ENCODE assay signal across 8 cellular contexts in the genomic region with DNA sequence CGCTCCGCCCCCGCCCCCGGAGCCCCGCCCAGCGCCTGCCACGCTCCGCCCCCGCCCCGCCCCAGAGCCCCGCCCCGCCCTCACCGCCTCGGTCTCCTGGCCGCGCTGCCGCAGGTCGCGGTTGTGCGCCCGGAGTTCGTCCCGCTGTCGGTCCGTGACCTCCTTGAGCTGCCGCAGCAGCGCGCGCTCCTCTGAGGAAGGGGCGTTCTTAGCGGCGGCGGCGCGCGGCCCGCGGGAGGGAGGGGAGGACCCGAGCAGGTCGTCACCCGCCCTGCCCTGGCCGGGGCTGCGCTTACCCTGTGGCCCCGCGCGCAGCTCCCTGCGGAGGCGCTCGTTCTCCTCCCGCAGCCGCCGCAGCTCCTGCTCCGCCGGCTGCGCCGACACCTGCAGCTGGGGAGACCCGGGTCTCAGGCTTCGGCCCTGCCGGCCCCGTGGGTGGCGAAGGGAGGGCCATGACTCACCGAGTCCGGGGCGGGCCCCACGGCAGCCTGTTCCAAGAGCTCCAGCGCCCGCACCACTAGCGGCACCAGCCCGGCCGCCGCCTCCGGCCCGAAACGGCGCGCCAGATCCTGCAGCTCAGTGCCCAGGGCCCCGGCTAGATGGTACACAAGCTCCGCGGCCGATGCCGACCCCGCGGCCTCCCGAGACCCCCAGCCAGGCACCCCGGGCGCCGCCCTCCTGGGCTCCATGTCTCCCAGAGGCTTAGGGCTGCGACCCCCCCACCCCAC. TPM values are rescaled to one million over a fixed set of nuclear protein-coding genes. Genes with fewer than 3 reads are reported as not detected.
A peak's percentile ranks its signal among the peaks of the same experiment; 100 is the strongest.
DNase-seq lines count a peak whose midpoint lies in the region; ATAC-seq and TF ChIP-seq lines count a peak whose summit lies in the region.

No MANE protein-coding gene starts in this region.

- H3K27me3 ChIP-seq in SK-N-SH (ENCODE audit: insufficient read depth): no peaks in the 10 kb centered on the region
- no peaks in the 10 kb centered on the region for H3K27me3 ChIP-seq in adipocyte (replicated peaks; ENCODE audit: control insufficient read depth, insufficient read depth, low read length)
- no peaks in the 10 kb centered on the region for H3K27me3 ChIP-seq in right atrium auricular region
- H3K27me3 ChIP-seq in aorta (ENCODE audit: control insufficient read depth in 1 of 2, insufficient read depth in 2 of 2, low read length in 1 of 2): no peaks in the 10 kb centered on the region

- DNase-seq in Caki2 (ENCODE audit: low read depth): peak; percentile 80
- peak; percentile 88 for DNase-seq in GM20000 (ENCODE audit: low spot score)
- DNase-seq in HT1080 (ENCODE audit: low read depth): peak; percentile 87
- peak; percentile 92 for DNase-seq in SK-N-SH
- DNase-seq in adipocyte (ENCODE audit: low read depth): peak; percentile 95
- peak; percentile 94 for DNase-seq in right atrium auricular region (ENCODE audit: low spot score)
- DNase-seq in renal cortical epithelial cell (ENCODE audit: low read depth): peak; percentile 70
- DNase-seq in aorta: peak; percentile 94 to 97

- 0% methylated on average over 10 of the region's 88 CpGs for WGBS in SK-N-SH (ENCODE audit: low lambda C conversion rate)
- WGBS in aorta, 2 donors: 0 to 1% methylated on average over 43 to 88 of the region's 88 CpGs

- TF ChIP-seq EP300 in SK-N-SH (IDR thresholded peaks at IDR 0.05; ENCODE audit: borderline replicate concordance in 1 of 2, low read depth in 1 of 2, low read length in 1 of 2): 0 out of 4 replicates have a peak, but pooled peaks of 1 of the 2 experiments have one; percentile 21

- no peak for TF ChIP-seq CTCF in GM20000 (IDR thresholded peaks at IDR 0.05; ENCODE audit: extremely low read depth, missing control alignments)
- TF ChIP-seq CTCF in SK-N-SH (IDR thresholded peaks at IDR 0.05): no peak
- TF ChIP-seq CTCF in right atrium auricular region (IDR thresholded peaks at IDR 0.05): no peak

- in situ Hi-C loops in Caki2 (cut with HindIII; ENCODE audit: low pct_unique_long_range_greater_than_20kb, low sequenced_read_pairs): no loop called here

- peak overlapping the region; percentile 99 for H3K4me2 ChIP-seq in SK-N-SH

- POLR2A ChIA-PET in SK-N-SH (lab: Yijun Ruan, JAX): interaction anchor here (0.8 to 2.4 kb wide), 7 partner anchors 9 to 75 kb away, joined by 3 to 12 read pairs (median 5); a partner anchor contains a TSS

- H4K20me1 ChIP-seq in SK-N-SH (ENCODE audit: insufficient read depth): no peaks in the 10 kb centered on the region

- H2AFZ ChIP-seq in SK-N-SH (ENCODE audit: low read depth): peak overlapping the region; percentile 41; the same call in 1 of the 2 replicates

- intact Hi-C loops in aorta (cut with DNase I): no loop called here

- H3K36me3 ChIP-seq in SK-N-SH (replicated peaks in 1 of 2; ENCODE audit: control insufficient read depth in 1 of 2, insufficient read depth in 2 of 2, low read length in 1 of 2): peaks cover 35 to 36% of the 10 kb centered on the region in 2 experiments
- peaks cover 58% of the 10 kb centered on the region for H3K36me3 ChIP-seq in adipocyte (ENCODE audit: control insufficient read depth, insufficient read depth, low read length, severe bottlenecking)
- H3K36me3 ChIP-seq in right atrium auricular region: peaks cover 52% of the 10 kb centered on the region
- peaks cover 0 to 16% of the 10 kb centered on the region in 2 donors for H3K36me3 ChIP-seq in aorta (ENCODE audit: control insufficient read depth in 1 of 2, insufficient read depth in 2 of 2, low read length in 1 of 2)

- H3K4me3 ChIP-seq in SK-N-SH (ENCODE audit: low read depth in 2 of 2, low read length in 1 of 2): peak overlapping the region; percentile 57 to 74
- peak overlapping the region; percentile 82 for H3K4me3 ChIP-seq in adipocyte (ENCODE audit: low read length)
- H3K4me3 ChIP-seq in right atrium auricular region: peak overlapping the region; percentile 71 to 74
- peak overlapping the region; percentile 62 to 73 for H3K4me3 ChIP-seq in aorta (ENCODE audit: low read length in 2 of 2)

- peak overlapping the region; percentile 64 to 86 for H3K27ac ChIP-seq in SK-N-SH (ENCODE audit: low read depth in 2 of 2, low read length in 1 of 2)
- H3K27ac ChIP-seq in right atrium auricular region: peak overlapping the region; percentile 96 to 99
- peak overlapping the region in 1 of 2 donors; percentile 79 for H3K27ac ChIP-seq in aorta (ENCODE audit: low read depth in 1 of 2, low read length in 2 of 2)

- H3K4me1 ChIP-seq in SK-N-SH (ENCODE audit: control insufficient read depth in 1 of 2, insufficient read depth in 2 of 2, low read depth in 1 of 2, low read length in 1 of 2): peaks cover 8 to 16% of the 10 kb centered on the region in 2 experiments; a peak in 2 of 4 replicates
- H3K4me1 ChIP-seq in adipocyte (ENCODE audit: control insufficient read depth, insufficient read depth, low read length): peaks cover 24% of the 10 kb centered on the region
- peaks cover 0 to 54% of the 10 kb centered on the region in 2 donors for H3K4me1 ChIP-seq in right atrium auricular region
- no peaks in the 10 kb centered on the region for H3K4me1 ChIP-seq in aorta (ENCODE audit: control insufficient read depth in 1 of 2, insufficient read depth in 2 of 2, low read length in 2 of 2)

- TF ChIP-seq RAD21 in SK-N-SH (IDR thresholded peaks at IDR 0.05; ENCODE audit: low read length): no peak

- CTCF ChIA-PET in SK-N-SH (lab: Yijun Ruan, JAX): interaction anchor here (0.7 to 6.8 kb wide), 25 partner anchors 8 to 390 kb away, joined by 3 to 65 read pairs (median 4); a partner anchor contains a TSS

- H3F3A ChIP-seq in SK-N-SH (replicated peaks; ENCODE audit: insufficient read depth): peaks cover 39% of the 10 kb centered on the region

- ATAC-seq in aorta (ENCODE audit: low FRiP score): peak; percentile 87

- H3K9ac ChIP-seq in SK-N-SH (peak overlapping the region; percentile 73), adipocyte (ENCODE audit: low read length) (peak overlapping the region; percentile 91)

- no peaks in the 10 kb centered on the region for H3K79me2 ChIP-seq in SK-N-SH (ENCODE audit: insufficient read depth)

- no peaks in the 10 kb centered on the region for H3K9me3 ChIP-seq in SK-N-SH
- no peaks in the 10 kb centered on the region for H3K9me3 ChIP-seq in adipocyte (ENCODE audit: control insufficient read depth, low read length)
- no peaks in the 10 kb centered on the region for H3K9me3 ChIP-seq in right atrium auricular region
- H3K9me3 ChIP-seq in aorta (ENCODE audit: control insufficient read depth, low read length): no peaks in the 10 kb centered on the region

- no peaks in the 10 kb centered on the region for H3K9me2 ChIP-seq in SK-N-SH

TF ChIP-seq in SK-N-SH, 30 proteins besides CTCF, POLR2A, EP300 and RAD21 (continues in another document):
- TF ChIP-seq POLR2AphosphoS5 (IDR thresholded peaks at IDR 0.05; ENCODE audit: low read depth, low read length) (peak; percentile 58), FOSL2 (IDR thresholded peaks at IDR 0.05; ENCODE audit: borderline replicate concordance, low read depth) (peak; percentile 71), MEF2A (IDR thresholded peaks at IDR 0.05; ENCODE audit: borderline replicate concordance, low read depth) (no peak), JUND (IDR thresholded peaks at IDR 0.05) (no peak; the same call in 1 of the 2 replicates)

RNA-seq across cellular contexts. Expression of a gene that starts 0.4 kb away (rescaled TPM):
- total RNA-seq in Caki2 (2014; rRNA removed; shearing (Covaris generic); ENCODE audit: low replicate concordance): 24.3 and 25.4 TPM in 2 replicates
- 8.0 and 8.9 TPM in 2 replicates for total RNA-seq in HT1080 (2014; rRNA removed; shearing (Covaris generic))
- polyA plus RNA-seq in HT1080 (2015; cell fraction: cytosol; rRNA removed): 4.8 and 4.9 TPM in 2 replicates
- polyA plus RNA-seq in HT1080 (2015; cell fraction: nucleus; rRNA removed): 3.7 and 8.2 TPM in 2 replicates
- 3.8 and 4.5 TPM in 2 replicates for polyA plus RNA-seq in SK-N-SH (2012; rRNA removed)
- polyA plus RNA-seq in SK-N-SH (2012; cell fraction: cytosol; rRNA removed): 2.7 and 3.0 TPM in 2 replicates
- 12.1 and 14.6 TPM in 2 replicates for polyA plus RNA-seq in SK-N-SH (2012; cell fraction: nucleus; rRNA removed)
- total RNA-seq in right atrium auricular region: 10 to 100 TPM; 38.6 to 60.7 TPM
- 4.9 and 19.8 TPM in 2 replicates for total RNA-seq in renal cortical epithelial cell
- total RNA-seq in aorta: 10 to 100 TPM in 1 of 2 donors, 1 to 10 TPM in 1; 7.0 to 12.0 TPM
- polyA plus RNA-seq in aorta: 10 to 100 TPM; 16.4 to 19.4 TPM

RNA-seq across cellular contexts. Expression of a gene that starts 3.7 kb away (rescaled TPM):
- 0.34 TPM in 1 of 2 replicates, not detected in the other for total RNA-seq in Caki2 (2014; rRNA removed; shearing (Covaris generic); ENCODE audit: low replicate concordance)
- total RNA-seq in HT1080 (2014; rRNA removed; shearing (Covaris generic)): 1.5 and 2.5 TPM in 2 replicates
- polyA plus RNA-seq in HT1080 (2015; cell fraction: cytosol; rRNA removed): 1.2 and 1.6 TPM in 2 replicates
- polyA plus RNA-seq in HT1080 (2015; cell fraction: nucleus; rRNA removed): 2.1 and 2.8 TPM in 2 replicates
- polyA plus RNA-seq in SK-N-SH (2012; rRNA removed): 0.39 TPM in 2 replicates
- 0.10 and 0.16 TPM in 2 replicates for polyA plus RNA-seq in SK-N-SH (2012; cell fraction: cytosol; rRNA removed)
- polyA plus RNA-seq in SK-N-SH (2012; cell fraction: nucleus; rRNA removed): 2.0 and 3.6 TPM in 2 replicates
- total RNA-seq in right atrium auricular region: 10 to 100 TPM in 1 of 2 donors, 1 to 10 TPM in 1; 8.6 to 14.8 TPM
- 0.55 and 1.6 TPM in 2 replicates for total RNA-seq in renal cortical epithelial cell
- 10 to 100 TPM; 13.8 to 31.6 TPM for total RNA-seq in aorta
- 1 to 10 TPM in 1 of 2 donors, under 1 TPM in 1; 0.63 to 5.4 TPM for polyA plus RNA-seq in aorta

RNA-seq across cellular contexts. Expression of a gene that starts 20.6 kb away (rescaled TPM):
- total RNA-seq in Caki2 (2014; rRNA removed; shearing (Covaris generic); ENCODE audit: low replicate concordance): 7.6 and 29.9 TPM in 2 replicates
- 3.5 and 3.9 TPM in 2 replicates for total RNA-seq in HT1080 (2014; rRNA removed; shearing (Covaris generic))
- polyA plus RNA-seq in HT1080 (2015; cell fraction: cytosol; rRNA removed): 3.1 and 3.3 TPM in 2 replicates
- 4.8 and 6.9 TPM in 2 replicates for polyA plus RNA-seq in HT1080 (2015; cell fraction: nucleus; rRNA removed)
- polyA plus RNA-seq in SK-N-SH (2012; rRNA removed): 9.8 and 11.0 TPM in 2 replicates
- 4.7 and 8.6 TPM in 2 replicates for polyA plus RNA-seq in SK-N-SH (2012; cell fraction: cytosol; rRNA removed)
- polyA plus RNA-seq in SK-N-SH (2012; cell fraction: nucleus; rRNA removed): 11.1 and 14.5 TPM in 2 replicates
- 1 to 10 TPM; 3.6 to 9.8 TPM for total RNA-seq in right atrium auricular region
- 8.9 and 33.1 TPM in 2 replicates for total RNA-seq in renal cortical epithelial cell
- total RNA-seq in aorta: 10 to 100 TPM; 11.1 to 25.0 TPM
- 1 to 10 TPM; 2.1 to 8.1 TPM for polyA plus RNA-seq in aorta

RNA-seq across cellular contexts. Expression of a gene that starts 35.4 kb away (rescaled TPM):
- 81.9 and 102 TPM in 2 replicates for total RNA-seq in Caki2 (2014; rRNA removed; shearing (Covaris generic); ENCODE audit: low replicate concordance)
- 107 and 117 TPM in 2 replicates for total RNA-seq in HT1080 (2014; rRNA removed; shearing (Covaris generic))
- polyA plus RNA-seq in HT1080 (2015; cell fraction: cytosol; rRNA removed): 95.3 and 107 TPM in 2 replicates
- polyA plus RNA-seq in HT1080 (2015; cell fraction: nucleus; rRNA removed): 341 and 342 TPM in 2 replicates
- polyA plus RNA-seq in SK-N-SH (2012; rRNA removed) (123 and 149 TPM in 2 replicates), aorta (10 to 100 TPM; 14.7 to 88.9 TPM)
- polyA plus RNA-seq in SK-N-SH (2012; cell fraction: cytosol; rRNA removed): 54.5 and 84.1 TPM in 2 replicates
- polyA plus RNA-seq in SK-N-SH (2012; cell fraction: nucleus; rRNA removed): 251 and 315 TPM in 2 replicates
- total RNA-seq in right atrium auricular region (100 to 1,000 TPM in 1 of 2 donors, 10 to 100 TPM in 1; 90.1 to 144 TPM), renal cortical epithelial cell (55.7 and 166 TPM in 2 replicates), aorta (100 to 1,000 TPM; 183 to 235 TPM)
